In genomic region chr19:38262585-38263268, GRCh38 we compare ENCODE assay signal across 1 cellular context.
TF ChIP-seq lines count a peak whose summit lies in the region.

No MANE protein-coding gene starts in this region.

TF ChIP-seq in WTC11, 78 proteins besides CTCF, POLR2A, EP300 and RAD21 (continued from another document):
- no peak for TF ChIP-seq ZNF425 (CRISPR knock-in tag; conservative IDR thresholded peaks at IDR 0.05)
- TF ChIP-seq ZBTB43 (CRISPR knock-in tag; IDR thresholded peaks at IDR 0.05), result no peak
- no peak for TF ChIP-seq ZNF232 (CRISPR knock-in tag; IDR thresholded peaks at IDR 0.05)
- TF ChIP-seq MXD4 (CRISPR knock-in tag; IDR thresholded peaks at IDR 0.05; ENCODE audit: borderline replicate concordance), result no peak
- no peak for TF ChIP-seq ERG (CRISPR knock-in tag; IDR thresholded peaks at IDR 0.05)
- no peak for TF ChIP-seq EMX1 (CRISPR knock-in tag; IDR thresholded peaks at IDR 0.05)
- no peak for TF ChIP-seq JUN (CRISPR knock-in tag; IDR thresholded peaks at IDR 0.05)
- no peak for TF ChIP-seq AR (CRISPR knock-in tag; IDR thresholded peaks at IDR 0.05)
